In the genomic region with DNA sequence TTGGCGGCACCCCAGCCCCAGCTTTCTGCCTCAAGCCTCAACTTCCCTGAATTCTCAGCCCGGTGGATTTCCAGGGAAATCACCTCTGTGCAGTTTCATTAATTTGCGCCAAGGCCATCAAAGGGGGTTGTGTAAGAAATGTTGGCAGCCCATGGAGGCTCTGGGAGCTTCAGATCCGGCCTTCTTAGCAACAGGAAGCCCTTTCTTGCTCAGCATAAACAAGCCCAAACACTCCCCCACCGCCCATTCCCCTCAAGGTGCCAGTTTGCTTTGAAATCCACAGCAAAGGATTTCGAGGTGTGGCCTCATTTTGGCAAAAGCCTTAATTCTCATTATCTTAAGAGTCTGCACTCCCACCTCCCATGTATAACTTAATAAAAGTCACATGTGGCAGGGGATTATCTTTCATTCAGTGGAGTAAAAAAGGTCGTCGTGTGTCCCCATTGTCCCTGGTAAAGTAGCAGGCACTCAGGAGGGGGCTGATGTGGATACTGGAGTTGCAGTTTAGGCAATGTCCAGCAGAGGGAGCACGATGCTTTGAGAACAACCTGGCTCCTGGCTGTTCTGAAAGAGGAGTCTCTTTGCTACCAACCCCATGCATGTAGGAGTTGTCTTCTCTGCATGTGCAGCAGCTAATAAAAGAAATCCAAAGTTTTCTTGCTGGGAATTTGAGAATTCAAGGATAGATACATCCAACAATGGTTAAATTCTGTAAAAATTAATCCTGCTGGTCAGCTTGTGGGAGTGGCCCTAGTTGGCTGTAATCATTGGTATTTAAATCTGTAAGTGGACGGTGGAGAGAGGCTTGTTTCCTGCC, we compare ENCODE assay signal across 8 cellular contexts. TPM values are rescaled to one million over a fixed set of nuclear protein-coding genes. Genes with fewer than 3 reads are reported as not detected.
A peak's percentile ranks its signal among the peaks of the same experiment; 100 is the strongest.
DNase-seq lines count a peak whose midpoint lies in the region; ATAC-seq and TF ChIP-seq lines count a peak whose summit lies in the region.

No MANE protein-coding gene starts in this region.

- CTCF ChIA-PET in BJ (lab: Yijun Ruan, JAX): interaction anchor here (0.6 to 3.1 kb wide), 17 partner anchors 8 to 766 kb away, joined by 3 to 57 read pairs (median 4); no protein-coding TSS in a partner anchor

- POLR2A ChIA-PET in BJ (lab: Charles Lee): no interaction called here

- H3K36me3 ChIP-seq in BJ (ENCODE audit: control insufficient read depth, insufficient read depth, low read length): no peaks in the 10 kb centered on the region

- TF ChIP-seq CTCF in BJ (IDR thresholded peaks at IDR 0.05; ENCODE audit: insufficient read depth, low read depth, low read length): peak; percentile 91

- ATAC-seq in GM19043 (IDR thresholded peaks at IDR 0.05; ENCODE audit: low read depth, unreplicated experiment) (peak; percentile 75), HG03460 (IDR thresholded peaks at IDR 0.05; ENCODE audit: unreplicated experiment) (peak; percentile 91)

- DNase-seq in BJ (ENCODE audit: low read depth) (peak; percentile 10), NCI-H748 treated with DMSO at 0.1 percent for 48 hours (lab: John Stamatoyannopoulos, UW) (peak; percentile 59), medulla oblongata (ENCODE audit: extremely low spot score) (peak; percentile 96)
- peak; percentile 85 to 87 for DNase-seq in activated CD4-positive, alpha-beta T cell treated with anti-CD3 and anti-CD28 coated beads, Interleukin-2, amount 50 U/mL, for 48 hours
- DNase-seq in effector CD8-positive, alpha-beta T cell (lab: John Stamatoyannopoulos, UW): peak; percentile 59
- peak; percentile 59 for DNase-seq in stimulated activated CD8-positive, alpha-beta memory T cell treated with anti-CD3 and anti-CD28 coated beads, Interleukin-15, amount 100 ng/mL, for 24 hours (ENCODE audit: low read depth)

- no peak overlapping the region for H3K4me3 ChIP-seq in BJ (ENCODE audit: low read depth, low read length)

- peaks cover 6% of the 10 kb centered on the region; the same call in 1 of the 2 replicates for H3K27me3 ChIP-seq in BJ (ENCODE audit: control insufficient read depth, insufficient read depth, low read length)

RNA-seq across cellular contexts. Expression of gene EBLN2, which starts 39.5 kb away (rescaled TPM):
- 1.0 and 2.5 TPM in 2 replicates for polyA plus RNA-seq in BJ (2011; rRNA removed)
- polyA minus RNA-seq in BJ (2011; rRNA and poly(A)+ RNA removed): 3.6 and 4.8 TPM in 2 replicates

Comparison
In these comparisons a context has a peak if more than half of its experiments do, and no peak if none do; other contexts are left out.
1. DNase-seq: peak in every context shown above with its lines; median percentile 96 in medulla oblongata; 86 in activated CD4-positive, alpha-beta T cell treated with anti-CD3 and anti-CD28 coated beads, Interleukin-2, amount 50 U/mL, for 48 hours; 59 in NCI-H748 treated with DMSO at 0.1 percent for 48 hours; 59 in effector CD8-positive, alpha-beta T cell; 59 in stimulated activated CD8-positive, alpha-beta memory T cell treated with anti-CD3 and anti-CD28 coated beads, Interleukin-15, amount 100 ng/mL, for 24 hours; 10 in BJ.